Comparison of ENCODE assay signal across 7 cellular contexts in genomic region chr6:27814665-27815424, GRCh38.
DNase-seq lines count a peak whose midpoint lies in the region; ATAC-seq lines count a peak whose summit lies in the region.

No MANE protein-coding gene starts in this region.

- ATAC-seq in GM18511 (IDR thresholded peaks at IDR 0.05; ENCODE audit: unreplicated experiment) (peak; percentile 61), HG02970 (IDR thresholded peaks at IDR 0.05; ENCODE audit: low FRiP score, unreplicated experiment) (peak; percentile 51)
- peak; percentile 67 for ATAC-seq in stimulated activated naive CD8-positive, alpha-beta T cell treated with anti-CD3 and anti-CD28 coated beads, Interleukin-15, Interleukin-2, amounts not matched to agents 100 U/mL and 50 U/mL, for 24 hours

- DNase-seq in NCI-H460 (ENCODE audit: extremely low read depth, low read depth) = peak; percentile 89
- DNase-seq in activated CD4-positive, alpha-beta T cell treated with anti-CD3 and anti-CD28 coated beads for 48 hours = peak; percentile 83
- DNase-seq in effector CD4-positive, alpha-beta T cell = peak; percentile 62
- peak; percentile 95 to 96 for DNase-seq in lung microvascular endothelial cell (ENCODE audit: low read depth in 2 of 2)
- peak; percentile 68 for DNase-seq in stimulated activated naive CD8-positive, alpha-beta T cell treated with anti-CD3 and anti-CD28 coated beads, Interleukin-15, Interleukin-2, amounts not matched to agents 100 U/mL and 50 U/mL, for 24 hours

Comparison
In these comparisons a context has a peak if more than half of its experiments do, and no peak if none do; other contexts are left out.
1. Peak in every context shown above with its lines: DNase-seq and ATAC-seq.